In genomic region chr1:116910379-116911165, GRCh38 we compare ENCODE assay signal across 8 cellular contexts. TPM values are rescaled to one million over a fixed set of nuclear protein-coding genes. Genes with fewer than 3 reads are reported as not detected.
A peak's percentile ranks its signal among the peaks of the same experiment; 100 is the strongest.
DNase-seq lines count a peak whose midpoint lies in the region; ATAC-seq and TF ChIP-seq lines count a peak whose summit lies in the region.

No MANE protein-coding gene starts in this region.

- peak overlapping the region; percentile 71 for H2AFZ ChIP-seq in hepatocyte

- ATAC-seq in GM18861 (IDR thresholded peaks at IDR 0.05; ENCODE audit: unreplicated experiment) (no peak), GM21360 (IDR thresholded peaks at IDR 0.05; ENCODE audit: unreplicated experiment) (no peak), GM21717 (IDR thresholded peaks at IDR 0.05; ENCODE audit: unreplicated experiment) (no peak)

- peaks cover 15% of the 10 kb centered on the region for H3K4me1 ChIP-seq in NT2/D1 (ENCODE audit: insufficient read depth, insufficient read length)
- peaks cover 9% of the 10 kb centered on the region for H3K4me1 ChIP-seq in hepatocyte (ENCODE audit: insufficient read depth)

- H3K9ac ChIP-seq in NT2/D1 (ENCODE audit: insufficient read length, low read depth): peak overlapping the region; percentile 89

- DNase-seq in GM12865 (ENCODE audit: low read depth): peak; percentile 26
- no peak for DNase-seq in NT2/D1 (ENCODE audit: low read depth, low spot score)
- DNase-seq in activated naive CD4-positive, alpha-beta T cell treated with anti-CD3 and anti-CD28 coated beads, Interleukin-2, amount 50 U/mL, for 16 hours: peak; percentile 52
- peak; percentile 64 for DNase-seq in hepatocyte (ENCODE audit: low spot score)

- no peaks in the 10 kb centered on the region for H4K20me1 ChIP-seq in hepatocyte (ENCODE audit: insufficient read depth, poor library complexity, severe bottlenecking)

- WGBS in hepatocyte (ENCODE audit: low lambda C conversion rate, missing lambda C conversion rate): 3% methylated on average over 52 of the region's 63 CpGs

- H3K79me2 ChIP-seq in hepatocyte: peaks cover 49% of the 10 kb centered on the region

- H3K4me2 ChIP-seq in hepatocyte: peak overlapping the region; percentile 81

- H3K27me3 ChIP-seq in NT2/D1 (ENCODE audit: insufficient read depth, insufficient read length): no peaks in the 10 kb centered on the region
- no peaks in the 10 kb centered on the region for H3K27me3 ChIP-seq in hepatocyte

- no peaks in the 10 kb centered on the region for H3K9me2 ChIP-seq in hepatocyte (replicated peaks; ENCODE audit: insufficient read depth)

- H3K27ac ChIP-seq in hepatocyte: peak overlapping the region; percentile 87
- H3K27ac ChIP-seq in skin epidermis: peak overlapping the region; percentile 68 to 96 (median 90)

- TF ChIP-seq CTCF in GM12865 (IDR thresholded peaks at IDR 0.05; ENCODE audit: insufficient read depth, low read depth, low read length, missing control alignments) (no peak), hepatocyte (IDR thresholded peaks at IDR 0.05; ENCODE audit: poor library complexity) (no peak)

- H3K9me3 ChIP-seq in NT2/D1 (ENCODE audit: insufficient read depth, low read length) (no peaks in the 10 kb centered on the region), hepatocyte (ENCODE audit: low read depth) (no peaks in the 10 kb centered on the region)

- H3K4me3 ChIP-seq in GM12865 (ENCODE audit: low read depth, low read length): peak overlapping the region; percentile 47
- H3K4me3 ChIP-seq in NT2/D1 (ENCODE audit: insufficient read length, low read depth): peak overlapping the region; percentile 79
- H3K4me3 ChIP-seq in hepatocyte: peak overlapping the region; percentile 85
- H3K4me3 ChIP-seq in skin epidermis: peak overlapping the region; percentile 53 to 76 (median 65)

- H3K36me3 ChIP-seq in NT2/D1 (ENCODE audit: insufficient read depth, insufficient read length, low read length) (peaks cover 13% of the 10 kb centered on the region), hepatocyte (replicated peaks; ENCODE audit: insufficient read depth, low read depth) (no peaks in the 10 kb centered on the region)

RNA-seq across cellular contexts. Expression of gene PTGFRN, which starts 0.9 kb away (rescaled TPM):
- 31.0 and 37.7 TPM in 2 replicates for total RNA-seq in hepatocyte
- 16.0 and 16.6 TPM in 2 replicates for polyA plus RNA-seq in hepatocyte
